In genomic region chrX:150547511-150548115, GRCh38 we compare ENCODE assay signal across 8 cellular contexts. TPM values are rescaled to one million over a fixed set of nuclear protein-coding genes. Genes with fewer than 3 reads are reported as not detected.
A peak's percentile ranks its signal among the peaks of the same experiment; 100 is the strongest.
DNase-seq lines count a peak whose midpoint lies in the region; ATAC-seq and TF ChIP-seq lines count a peak whose summit lies in the region.

No MANE protein-coding gene starts in this region.

- H3K27me3 Mint-ChIP-seq in central memory CD8-positive, alpha-beta T cell: no peaks in the 10 kb centered on the region

- no peak for TF ChIP-seq CTCF in PC-3 (conservative IDR thresholded peaks at IDR 0.05; ENCODE audit: low read depth, low read length)

- DNase-seq in NCI-H345 (lab: John Stamatoyannopoulos, UW): peak; percentile 25
- DNase-seq in NCI-H345 treated with DMSO at 0.1 percent for 48 hours (lab: John Stamatoyannopoulos, UW; ENCODE audit: unreplicated experiment): no peak
- DNase-seq in PC-3: no peak
- DNase-seq in central memory CD8-positive, alpha-beta T cell (ENCODE audit: low spot score in 2 of 2): no peak
- peak; percentile 71 for DNase-seq in islet precursor cell
- DNase-seq in NCI-H2107 (lab: John Stamatoyannopoulos, UW): no peak

- H3K4me3 ChIP-seq in PC-3 (ENCODE audit: low read length): no peak overlapping the region
- peak overlapping the region; percentile 62 for H3K4me3 ChIP-seq in skeletal muscle satellite cell (ENCODE audit: low read length)

- CTCF ChIA-PET in PC-3 (lab: Charles Lee): no interaction called here

- POLR2A ChIA-PET in PC-3 (lab: Charles Lee; ENCODE audit: unreplicated experiment): no interaction called here

- H3K9ac ChIP-seq in PC-3 (ENCODE audit: low read length): no peak overlapping the region
- peak overlapping the region; percentile 62 for H3K9ac ChIP-seq in skeletal muscle satellite cell (ENCODE audit: low read depth, low read length)

- H3K4me1 ChIP-seq in PC-3 (ENCODE audit: insufficient read depth, low read length): peaks cover 12% of the 10 kb centered on the region
- H3K4me1 ChIP-seq in skeletal muscle satellite cell (ENCODE audit: control insufficient read depth, insufficient read depth, low read length): peaks cover 26% of the 10 kb centered on the region

- no peaks in the 10 kb centered on the region for H4K20me1 ChIP-seq in PC-3 (ENCODE audit: low read length)

- H3K27ac Mint-ChIP-seq in central memory CD8-positive, alpha-beta T cell (ENCODE audit: low read depth): peak overlapping the region; percentile 66

- no peaks in the 10 kb centered on the region for H3K79me2 ChIP-seq in PC-3 (ENCODE audit: low read length)

- no peaks in the 10 kb centered on the region for H3K9me2 ChIP-seq in PC-3 (replicated peaks; ENCODE audit: low read length)

- H3K4me3 Mint-ChIP-seq in central memory CD8-positive, alpha-beta T cell: peak overlapping the region; percentile 71

- H3K36me3 ChIP-seq in PC-3 (ENCODE audit: low read depth, low read length) (no peaks in the 10 kb centered on the region), skeletal muscle satellite cell (ENCODE audit: insufficient read depth, low read length) (no peaks in the 10 kb centered on the region)

- peaks cover 21% of the 10 kb centered on the region for H3K4me1 Mint-ChIP-seq in central memory CD8-positive, alpha-beta T cell

- intact Hi-C loops in PC-3 (cut with micrococcal nuclease): no loop called here

- H3K4me2 ChIP-seq in PC-3 (ENCODE audit: low read length) (no peak overlapping the region), skeletal muscle satellite cell (ENCODE audit: low read length) (peak overlapping the region; percentile 79)

- H2AFZ ChIP-seq in PC-3 (ENCODE audit: low read length): peak overlapping the region; percentile 52; the same call in 1 of the 2 replicates

- H3F3A ChIP-seq in PC-3 (ENCODE audit: low read length, unreplicated experiment): no peaks in the 10 kb centered on the region

- H3K27me3 ChIP-seq in PC-3 (ENCODE audit: low read length): no peaks in the 10 kb centered on the region
- H3K27me3 ChIP-seq in skeletal muscle satellite cell (ENCODE audit: control insufficient read depth, insufficient read depth, low read length): no peaks in the 10 kb centered on the region

- BruUV-seq in PC-3 (replicated peaks; lab: Mats Ljungman, UMichigan): no TSS peak

- no peaks in the 10 kb centered on the region for H3K9me3 ChIP-seq in PC-3 (ENCODE audit: low read length)
- H3K9me3 ChIP-seq in skeletal muscle satellite cell (replicated peaks; ENCODE audit: low read length): no peaks in the 10 kb centered on the region

- H3K36me3 Mint-ChIP-seq in central memory CD8-positive, alpha-beta T cell (ENCODE audit: insufficient read depth): peaks cover 6% of the 10 kb centered on the region

- H3K27ac ChIP-seq in PC-3 (ENCODE audit: low read length): no peak overlapping the region

- peak; percentile 57 for ATAC-seq in HG02571 (IDR thresholded peaks at IDR 0.05; ENCODE audit: unreplicated experiment)
- ATAC-seq in PC-3: peak; percentile 62
- no peak for ATAC-seq in central memory CD8-positive, alpha-beta T cell (replicated peaks; ENCODE audit: extremely low read depth, poor library complexity, severe bottlenecking)

- H3K9me3 Mint-ChIP-seq in central memory CD8-positive, alpha-beta T cell: no peaks in the 10 kb centered on the region

RNA-seq across cellular contexts. Expression of gene MTM1, which starts 20.8 kb away (rescaled TPM):
- total RNA-seq in PC-3 (2014; rRNA removed): 5.5 and 13.7 TPM in 2 replicates
- 6.1 and 6.8 TPM in 2 replicates for total RNA-seq in skeletal muscle satellite cell (2012; rRNA removed)

Comparison
In these comparisons a context has a peak if more than half of its experiments do, and no peak if none do; other contexts are left out.
1. DNase-seq: peak in NCI-H345 (single experiment) and islet precursor cell (single experiment); none in NCI-H345 treated with DMSO at 0.1 percent for 48 hours (single experiment), PC-3 (single experiment), central memory CD8-positive, alpha-beta T cell (0 of 2) and NCI-H2107 (single experiment).